In the genomic region with DNA sequence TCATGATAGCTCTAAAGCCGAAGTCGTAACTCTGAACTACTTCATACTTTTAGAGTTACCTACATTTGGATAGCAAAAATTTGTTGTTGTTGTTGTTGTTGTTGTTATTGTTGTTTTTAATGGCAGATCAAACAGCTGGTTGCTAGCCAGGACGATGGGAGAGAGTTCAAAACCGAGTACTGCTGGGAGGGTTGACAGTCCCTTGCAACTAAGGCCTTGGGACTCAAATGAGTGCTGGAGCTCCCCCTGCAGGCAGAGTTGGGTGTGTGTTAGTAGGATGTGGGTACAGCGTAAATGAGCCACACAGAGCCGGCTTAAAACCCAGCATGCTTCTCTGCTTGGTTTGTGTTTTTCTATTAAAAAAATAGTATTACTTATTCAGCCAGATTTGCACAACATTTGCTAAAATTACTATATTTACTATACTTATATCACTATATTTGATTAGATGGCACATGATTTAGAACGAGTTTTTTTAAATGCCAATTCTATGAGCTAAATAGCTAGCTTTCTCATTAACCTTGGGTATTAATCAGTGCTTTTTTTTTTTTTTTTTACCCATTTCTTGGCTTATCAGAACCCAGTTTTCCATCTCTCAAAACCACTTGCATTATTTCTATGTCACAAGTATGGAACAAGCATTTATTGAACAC, we compare ENCODE assay signal across 8 cellular contexts.
DNase-seq lines count a peak whose midpoint lies in the region; ATAC-seq lines count a peak whose summit lies in the region.

No MANE protein-coding gene starts in this region.

- H3K9ac ChIP-seq in NT2/D1 (ENCODE audit: insufficient read length, low read depth) = no peak overlapping the region

- no peak overlapping the region for H3K27ac Mint-ChIP-seq in activated CD8-positive, alpha-beta memory T cell treated with anti-CD3 and anti-CD28 coated beads, Interleukin-2, amount 10 ng/mL, durations not matched to agents 7 days and 5 days

- H3K9me3 ChIP-seq in NT2/D1 (ENCODE audit: insufficient read depth, low read length) = no peaks in the 10 kb centered on the region

- ATAC-seq in GM21381 (IDR thresholded peaks at IDR 0.05; ENCODE audit: unreplicated experiment) = peak; percentile 95
- peak; percentile 100 for ATAC-seq in activated CD8-positive, alpha-beta memory T cell treated with anti-CD3 and anti-CD28 coated beads, Interleukin-2, amount 10 ng/mL, durations not matched to agents 7 days and 5 days

- CTCF ChIA-PET in activated CD8-positive, alpha-beta memory T cell treated with anti-CD3 and anti-CD28 coated beads, Interleukin-2, amount 10 ng/mL, durations not matched to agents 7 days and 5 days (lab: Charles Lee) = interaction anchor here (0.6 to 2.7 kb wide), 36 partner anchors 9 to 389 kb away, joined by 3 to 40 read pairs (median 4); a partner anchor contains a TSS

- no peaks in the 10 kb centered on the region for H3K4me1 Mint-ChIP-seq in activated CD8-positive, alpha-beta memory T cell treated with anti-CD3 and anti-CD28 coated beads, Interleukin-2, amount 10 ng/mL, durations not matched to agents 7 days and 5 days

- no peak overlapping the region for H3K4me3 ChIP-seq in NT2/D1 (ENCODE audit: insufficient read length, low read depth)

- H3K36me3 ChIP-seq in NT2/D1 (ENCODE audit: insufficient read depth, insufficient read length, low read length) = no peaks in the 10 kb centered on the region

- H3K27me3 Mint-ChIP-seq in activated CD8-positive, alpha-beta memory T cell treated with anti-CD3 and anti-CD28 coated beads, Interleukin-2, amount 10 ng/mL, durations not matched to agents 7 days and 5 days = peaks cover 3% of the 10 kb centered on the region

- H3K36me3 Mint-ChIP-seq in activated CD8-positive, alpha-beta memory T cell treated with anti-CD3 and anti-CD28 coated beads, Interleukin-2, amount 10 ng/mL, durations not matched to agents 7 days and 5 days = no peaks in the 10 kb centered on the region

- peak; percentile 86 for DNase-seq in D341Med (ENCODE audit: low spot score)
- DNase-seq in HuH-7 (ENCODE audit: low spot score) = peak; percentile 71
- peak; percentile 97 for DNase-seq in NT2/D1 (ENCODE audit: low read depth, low spot score)
- peak; percentile 90 for DNase-seq in activated CD8-positive, alpha-beta memory T cell treated with anti-CD3 and anti-CD28 coated beads, Interleukin-2, amount 10 ng/mL, durations not matched to agents 7 days and 5 days
- peak; percentile 80 for DNase-seq in epidermal melanocyte (ENCODE audit: insufficient read length, low spot score)
- DNase-seq in mucosa of gallbladder (ENCODE audit: low spot score) = peak; percentile 89
- DNase-seq in stimulated activated CD8-positive, alpha-beta memory T cell treated with anti-CD3 and anti-CD28 coated beads, Interleukin-7, amount 100 ng/mL, for 24 hours (ENCODE audit: low read depth) = peak; percentile 71

- H3K4me1 ChIP-seq in NT2/D1 (ENCODE audit: insufficient read depth, insufficient read length) = peaks cover 2% of the 10 kb centered on the region

- no peaks in the 10 kb centered on the region for H3K27me3 ChIP-seq in NT2/D1 (ENCODE audit: insufficient read depth, insufficient read length)

- H3K9me3 Mint-ChIP-seq in activated CD8-positive, alpha-beta memory T cell treated with anti-CD3 and anti-CD28 coated beads, Interleukin-2, amount 10 ng/mL, durations not matched to agents 7 days and 5 days (ENCODE audit: low read depth) = no peaks in the 10 kb centered on the region

- H3K4me3 Mint-ChIP-seq in activated CD8-positive, alpha-beta memory T cell treated with anti-CD3 and anti-CD28 coated beads, Interleukin-2, amount 10 ng/mL, durations not matched to agents 7 days and 5 days = no peak overlapping the region
